In genomic region chr1:33181906-33182305, GRCh38 we compare ENCODE assay signal across 7 cellular contexts. TPM values are rescaled to one million over a fixed set of nuclear protein-coding genes. Genes with fewer than 3 reads are reported as not detected.
DNase-seq lines count a peak whose midpoint lies in the region; ATAC-seq and TF ChIP-seq lines count a peak whose summit lies in the region.

TSS of gene TRIM62 (minus strand) at chr1:33182043. CDS start at chr1:33181432, 611 bp downstream.

- H3K4me3 ChIP-seq in lower leg skin (ENCODE audit: low read depth, poor library complexity, severe bottlenecking), result peak within 1 kb of the TSS; percentile 54

- WGBS in lower leg skin, 2 donors, result 0 to 1% methylated on average over 8 to 24 of the region's 35 CpGs

- TF ChIP-seq CTCF in lower leg skin (IDR thresholded peaks at IDR 0.05), result no peak

- intact Hi-C loops in lower leg skin (cut with DNase I; ENCODE audit: low total_unique reads), result no loop called here

- peak; percentile 85 to 95 for DNase-seq in NCI-H524 (lab: John Stamatoyannopoulos, UW)
- DNase-seq in activated CD4-positive, alpha-beta T cell treated with anti-CD3 and anti-CD28 coated beads, Interleukin-2, amount 50 U/mL, for 4 hours, result peak; percentile 68 to 71
- DNase-seq in dermis microvascular lymphatic vessel endothelial cell (ENCODE audit: low read depth in 2 of 2), result peak; percentile 39 to 81
- peak; percentile 69 to 95 for DNase-seq in lower leg skin (ENCODE audit: low spot score in 2 of 2)
- DNase-seq in stimulated activated CD4-positive, alpha-beta T cell treated with anti-CD3 and anti-CD28 coated beads, Interleukin-4, amount 100 ng/mL, for 4 hours, result peak; percentile 78

- peak; percentile 64 for TF ChIP-seq POLR2A in GM18505 (IDR thresholded peaks at IDR 0.05; ENCODE audit: borderline replicate concordance, extremely low read depth, insufficient read depth, insufficient read length)
- no peak for TF ChIP-seq POLR2A in lower leg skin (IDR thresholded peaks at IDR 0.05)

- ATAC-seq in GM18505 (IDR thresholded peaks at IDR 0.05; ENCODE audit: unreplicated experiment) (peak; percentile 57), HG03354 (IDR thresholded peaks at IDR 0.05; ENCODE audit: poor library complexity, severe bottlenecking, unreplicated experiment) (peak; percentile 61)

RNA-seq across cellular contexts. Expression of gene TRIM62, which starts in this region (rescaled TPM):
- total RNA-seq in dermis microvascular lymphatic vessel endothelial cell (1.7 and 3.2 TPM in 2 replicates), lower leg skin (10 to 100 TPM; 25.8 to 32.0 (median 29.9) TPM)

Comparison
In these comparisons a context has a peak if more than half of its experiments do, and no peak if none do; other contexts are left out.
1. Peak in every context shown above with its lines: DNase-seq, ATAC-seq and H3K4me3 ChIP-seq.